In the genomic region with DNA sequence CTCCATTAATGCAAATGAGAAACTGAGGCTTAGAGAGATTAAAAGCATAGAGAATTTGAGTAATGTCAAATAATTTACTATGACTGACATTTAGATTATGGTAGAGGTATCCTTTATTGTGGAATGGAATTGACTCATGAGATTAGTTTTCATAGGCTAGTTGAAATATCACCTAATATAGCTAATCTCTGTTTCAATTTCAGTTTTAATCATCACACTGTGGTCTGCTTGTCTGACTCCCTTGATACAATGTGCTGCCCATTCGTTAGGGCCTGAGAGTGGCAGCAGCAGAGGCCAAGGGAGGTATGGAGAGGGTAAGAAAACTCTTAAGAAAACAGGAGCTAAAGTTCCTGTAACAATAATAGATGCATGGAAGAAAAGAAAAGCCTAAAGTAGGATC, we compare ENCODE assay signal across 13 cellular contexts.
DNase-seq lines count a peak whose midpoint lies in the region; ATAC-seq and TF ChIP-seq lines count a peak whose summit lies in the region.
"Had no signal": no experiment of that assay in that cellular context is flagged by ENCODE, and none has a peak within 500 bp of the region (broad histone marks: within the 10 kb centered on the region; RNA-seq: fewer than 3 reads in every experiment).

No MANE protein-coding gene starts in this region.

- ATAC-seq in HG02623 (IDR thresholded peaks at IDR 0.05; ENCODE audit: unreplicated experiment) (peak; percentile 99), HG03378 (IDR thresholded peaks at IDR 0.05; ENCODE audit: unreplicated experiment) (peak; percentile 100)
- ATAC-seq: activated T-cell treated with anti-CD3 and anti-CD28 coated beads, Interleukin-2, amount 50 U/mL, for 72 hours; naive thymus-derived CD4-positive, alpha-beta T cell had no signal

- no peak for TF ChIP-seq CTCF in GM10266 (IDR thresholded peaks at IDR 0.05; ENCODE audit: control insufficient read depth, insufficient read depth, low read depth, missing control alignments)

- DNase-seq in GM10266 (ENCODE audit: extremely low spot score) (peak; percentile 50), GM19240 (ENCODE audit: insufficient read length, low spot score) (peak; percentile 1), Ammon's horn (ENCODE audit: low spot score) (no peak), EL (no peak)
- DNase-seq in effector CD8-positive, alpha-beta T cell (lab: John Stamatoyannopoulos, UW) = no peak
- DNase-seq in activated CD4-positive, alpha-beta T cell treated with anti-CD3 and anti-CD28 coated beads for 48 hours = no peak
- DNase-seq: ACHN; activated T-cell treated with anti-CD3 and anti-CD28 coated beads, Interleukin-2, amount 50 U/mL, for 72 hours; naive thymus-derived CD4-positive, alpha-beta T cell; NCI-H1105 treated with DMSO at 0.1 percent for 48 hours; T-helper 9 cell had no signal

Comparison
In these comparisons a context has a peak if more than half of its experiments do, and no peak if none do; other contexts are left out.
1. DNase-seq: peak in GM10266 (single experiment) and GM19240 (single experiment); none in Ammon's horn (single experiment), EL (single experiment), effector CD8-positive, alpha-beta T cell (single experiment) and activated CD4-positive, alpha-beta T cell treated with anti-CD3 and anti-CD28 coated beads for 48 hours (single experiment).